Comparison of ENCODE assay signal across 26 cellular contexts in the genomic region with DNA sequence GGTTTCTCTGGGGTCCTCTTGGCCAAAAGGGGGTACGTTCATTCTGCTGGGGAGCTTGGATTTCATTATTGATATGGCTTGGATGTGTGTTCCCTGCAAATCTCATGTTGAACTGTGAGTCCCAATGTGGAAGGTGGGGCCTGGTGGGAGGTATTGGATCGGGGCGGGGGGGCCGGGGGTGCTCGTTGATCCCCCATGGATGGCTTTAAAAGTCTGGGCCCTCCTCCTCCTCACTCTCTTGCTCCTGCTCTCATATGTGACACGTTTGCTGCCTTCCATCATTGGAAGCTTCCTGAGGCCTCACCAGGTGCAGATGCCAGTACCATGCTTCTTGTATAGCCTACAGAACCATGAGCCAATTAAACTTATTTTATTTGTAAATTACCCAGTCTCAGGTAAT. TPM values are rescaled to one million over a fixed set of nuclear protein-coding genes. Genes with fewer than 3 reads are reported as not detected.
"Had no signal": no experiment of that assay in that cellular context is flagged by ENCODE, and none has a peak within 500 bp of the region (broad histone marks: within the 10 kb centered on the region; RNA-seq: fewer than 3 reads in every experiment).

No MANE protein-coding gene starts in this region.

- H3K27me3 Mint-ChIP-seq: activated CD4-positive, alpha-beta T cell treated with anti-CD3 and anti-CD28 coated beads for 36 hours; activated naive CD8-positive, alpha-beta T cell had no signal

- H3K27me3 ChIP-seq: brain microvascular endothelial cell, colonic mucosa, foreskin keratinocyte, gastroesophageal sphincter, heart right ventricle had no signal

- H3K9me3 ChIP-seq: colonic mucosa had no signal

- DNase-seq: activated CD4-positive, alpha-beta memory T cell treated with anti-CD3 and anti-CD28 coated beads, Interleukin-2, amount 10 ng/mL, durations not matched to agents 7 days and 5 days; activated CD4-positive, alpha-beta T cell treated with anti-CD3 and anti-CD28 coated beads for 36 hours; activated CD4-positive, alpha-beta T cell treated with anti-CD3 and anti-CD28 coated beads, Interleukin-2, amount 10 ng/mL, durations not matched to agents 24 days and 14 days; activated CD4-positive, alpha-beta T cell treated with anti-CD3 and anti-CD28 coated beads, Interleukin-2, amount 50 U/mL, for 4 hours; activated CD4-positive, CD25-positive, alpha-beta regulatory T cell; activated CD4-positive, CD25-positive, alpha-beta regulatory T cell treated with anti-CD3 and anti-CD28 coated beads, Interleukin-2, amount 50 U/mL, for 72 hours; activated effector memory CD4-positive, alpha-beta T cell treated with Interleukin-2 at 50 U/mL for 16 hours; activated gamma-delta T cell treated with Interleukin-2 at 50 U/mL for 16 hours; activated naive CD4-positive, alpha-beta T cell treated with anti-CD3 and anti-CD28 coated beads, Interleukin-2, amount 50 U/mL, for 16 hours; activated naive CD4-positive, alpha-beta T cell treated with Interleukin-2 at 50 U/mL for 16 hours; activated T-cell treated with anti-CD3 and anti-CD28 coated beads, Interleukin-2, amount 50 U/mL, for 4 hours; amniotic stem cell; anterior cingulate cortex; brain microvascular endothelial cell; central memory CD4-positive, alpha-beta T cell; cerebellar nuclear complex; colonic mucosa; effector CD8-positive, alpha-beta T cell; foreskin keratinocyte; heart right ventricle; T-helper 2 cell had no signal

- H3K4me1 Mint-ChIP-seq: activated CD4-positive, alpha-beta memory T cell treated with anti-CD3 and anti-CD28 coated beads, Interleukin-2, amount 10 ng/mL, durations not matched to agents 7 days and 5 days; activated CD4-positive, alpha-beta T cell treated with anti-CD3 and anti-CD28 coated beads for 36 hours; activated CD4-positive, alpha-beta T cell treated with anti-CD3 and anti-CD28 coated beads, Interleukin-2, amount 10 ng/mL, durations not matched to agents 24 days and 14 days; activated T-helper 17 cell treated with anti-CD3 and anti-CD28 coated beads, Interleukin-2, amount 50 U/mL, for 72 hours had no signal

- H3K27ac Mint-ChIP-seq: activated CD4-positive, alpha-beta memory T cell treated with anti-CD3 and anti-CD28 coated beads, Interleukin-2, amount 10 ng/mL, durations not matched to agents 7 days and 5 days; activated CD4-positive, alpha-beta T cell treated with anti-CD3 and anti-CD28 coated beads for 36 hours; activated CD4-positive, alpha-beta T cell treated with anti-CD3 and anti-CD28 coated beads, Interleukin-2, amount 10 ng/mL, durations not matched to agents 24 days and 14 days; activated naive CD8-positive, alpha-beta T cell; activated T-helper 17 cell treated with anti-CD3 and anti-CD28 coated beads, Interleukin-2, amount 50 U/mL, for 72 hours had no signal

- ATAC-seq: activated CD4-positive, alpha-beta T cell treated with anti-CD3 and anti-CD28 coated beads for 36 hours; activated T-cell treated with anti-CD3 and anti-CD28 coated beads, Interleukin-2, amount 50 U/mL, for 4 hours; activated T-helper 17 cell treated with anti-CD3 and anti-CD28 coated beads, Interleukin-2, amount 50 U/mL, for 72 hours; esophagus mucosa; foreskin keratinocyte; gastroesophageal sphincter; heart right ventricle had no signal

- H3K27ac ChIP-seq: brain microvascular endothelial cell, colonic mucosa, foreskin keratinocyte, gastroesophageal sphincter, heart right ventricle had no signal

- H3K4me3 ChIP-seq: colonic mucosa, gastroesophageal sphincter, heart right ventricle had no signal

- H3K36me3 ChIP-seq: colonic mucosa had no signal

- H3K4me1 ChIP-seq: colonic mucosa, foreskin keratinocyte had no signal

- H3K9me3 Mint-ChIP-seq: activated CD4-positive, alpha-beta T cell treated with anti-CD3 and anti-CD28 coated beads, Interleukin-2, amount 10 ng/mL, durations not matched to agents 24 days and 14 days; activated T-helper 17 cell treated with anti-CD3 and anti-CD28 coated beads, Interleukin-2, amount 50 U/mL, for 72 hours had no signal

- H3K4me3 Mint-ChIP-seq: activated CD4-positive, alpha-beta memory T cell treated with anti-CD3 and anti-CD28 coated beads, Interleukin-2, amount 10 ng/mL, durations not matched to agents 7 days and 5 days; activated CD4-positive, alpha-beta T cell treated with anti-CD3 and anti-CD28 coated beads for 36 hours; activated CD4-positive, alpha-beta T cell treated with anti-CD3 and anti-CD28 coated beads, Interleukin-2, amount 10 ng/mL, durations not matched to agents 24 days and 14 days; activated naive CD8-positive, alpha-beta T cell; activated T-cell treated with anti-CD3 and anti-CD28 coated beads, Interleukin-2, amount 50 U/mL, for 4 hours; activated T-helper 17 cell treated with anti-CD3 and anti-CD28 coated beads, Interleukin-2, amount 50 U/mL, for 72 hours had no signal

RNA-seq across cellular contexts. Expression of gene TMEM37, which starts 53.1 kb away (rescaled TPM):
- total RNA-seq: activated CD4-positive, alpha-beta memory T cell treated with anti-CD3 and anti-CD28 coated beads, Interleukin-2, amount 10 ng/mL, durations not matched to agents 7 days and 5 days; activated CD4-positive, alpha-beta T cell treated with anti-CD3 and anti-CD28 coated beads for 36 hours; activated CD4-positive, alpha-beta T cell treated with anti-CD3 and anti-CD28 coated beads, Interleukin-2, amount 10 ng/mL, durations not matched to agents 24 days and 14 days; activated T-helper 17 cell treated with anti-CD3 and anti-CD28 coated beads, Interleukin-2, amount 50 U/mL, for 72 hours; T-helper 1 cell treated with Interleukin-12 subunit alpha and Interleukin-12 subunit beta and Interleukin-4 antibody, amounts not matched to agents 30 ng/mL and 1 ng/mL, for 36 hours had no signal
